1 cellular context compared by ENCODE assay signal in genomic region chr10:15201589-15202300, GRCh38.
TF ChIP-seq lines count a peak whose summit lies in the region.

No MANE protein-coding gene starts in this region.

TF ChIP-seq in SK-N-SH treated with all-trans-retinoic acid at 6 μM for 48 hours, 23 proteins besides CTCF, POLR2A, EP300 and RAD21 (continued from another document):
- no peak for TF ChIP-seq ZFP30 (CRISPR knock-in tag; IDR thresholded peaks at IDR 0.05)
- no peak for TF ChIP-seq CSDC2 (CRISPR knock-in tag; IDR thresholded peaks at IDR 0.05)
